ENCODE assay signal across 1 cellular context in the genomic region with DNA sequence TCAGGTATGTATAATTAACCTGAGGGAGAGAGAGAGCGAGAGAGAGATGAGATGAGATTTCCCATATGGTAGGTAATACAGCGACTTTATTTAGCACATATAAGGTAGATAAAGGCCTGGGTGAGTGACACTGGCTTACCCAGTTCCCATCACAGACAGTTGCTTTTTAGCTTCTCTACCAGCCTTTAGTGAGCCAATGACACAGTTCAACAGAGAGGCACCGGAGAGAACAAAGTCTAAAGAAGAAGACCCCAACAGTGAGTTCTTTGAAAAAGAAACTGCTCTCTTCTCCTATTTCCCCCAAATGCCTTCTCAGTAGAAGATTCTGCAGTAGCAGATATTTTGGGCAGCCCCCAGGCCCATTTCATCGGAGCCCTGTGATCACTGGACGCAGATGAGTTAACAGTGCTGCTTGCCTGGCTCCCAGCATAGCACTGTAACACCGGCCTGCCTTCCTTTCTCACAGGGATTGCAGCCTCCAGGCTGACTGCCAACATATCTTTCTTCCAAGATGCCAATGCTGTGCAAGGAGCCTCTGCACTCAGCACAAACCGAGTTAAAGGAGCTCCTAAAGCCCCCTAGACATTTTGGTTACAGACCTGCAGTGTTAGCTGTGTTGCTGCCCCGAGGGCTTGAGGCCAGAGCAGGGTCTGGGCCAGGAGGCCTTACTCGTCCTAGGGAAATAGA.
TF ChIP-seq lines count a peak whose summit lies in the region.

No MANE protein-coding gene starts in this region.

TF ChIP-seq in SK-N-SH, 30 proteins besides CTCF, POLR2A, EP300 and RAD21:
- TF ChIP-seq FOSL2 (IDR thresholded peaks at IDR 0.05; ENCODE audit: borderline replicate concordance, low read depth) (no peak), NFIC (IDR thresholded peaks at IDR 0.05; ENCODE audit: borderline replicate concordance) (peak; percentile 21; the same call in 1 of the 2 replicates), TCF12 (IDR thresholded peaks at IDR 0.05) (no peak), GATA2 (CRISPR knock-in tag; IDR thresholded peaks at IDR 0.05) (no peak), TEAD4 (IDR thresholded peaks at IDR 0.05; ENCODE audit: borderline replicate concordance, insufficient read depth) (no peak)
